Comparison of ENCODE assay signal across 16 cellular contexts in the genomic region with DNA sequence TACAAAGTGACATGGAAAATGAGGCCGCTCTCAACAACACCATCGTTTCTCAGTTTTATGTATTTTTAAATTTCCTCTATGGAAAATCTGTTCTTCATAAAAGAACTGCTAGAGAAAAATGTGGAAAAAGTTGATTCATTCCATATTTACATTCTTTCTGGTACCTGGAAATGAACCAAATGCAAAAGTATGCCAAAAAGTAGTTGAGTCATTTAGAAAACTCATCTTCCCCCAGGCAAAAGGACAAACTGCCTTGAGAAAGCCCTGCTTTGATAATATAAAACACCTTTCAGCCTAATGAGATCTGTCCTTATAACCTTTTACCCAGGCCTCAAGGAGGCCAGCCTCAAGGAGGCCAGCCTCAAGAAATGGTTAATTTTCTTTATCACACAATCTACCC.
DNase-seq lines count a peak whose midpoint lies in the region; ATAC-seq, FAIRE-seq and TF ChIP-seq lines count a peak whose summit lies in the region.
"Had no signal": no experiment of that assay in that cellular context is flagged by ENCODE, and none has a peak within 500 bp of the region (broad histone marks: within the 10 kb centered on the region; RNA-seq: fewer than 3 reads in every experiment).

No MANE protein-coding gene starts in this region.

- H3K36me3 ChIP-seq in thyroid gland, result no peaks in the 10 kb centered on the region
- H3K36me3 ChIP-seq in spleen, result no peaks in the 10 kb centered on the region
- H3K36me3 ChIP-seq: esophagus muscularis mucosa, upper lobe of right lung had no signal

- peak overlapping the region; percentile 80 for H3K27ac Mint-ChIP-seq in HFFc6
- H3K27ac Mint-ChIP-seq: nephron progenitor cell had no signal

- H3K36me3 Mint-ChIP-seq in HFFc6 (ENCODE audit: low read depth), result peaks cover 25% of the 10 kb centered on the region

- 0 out of 5 replicates have a peak, but pooled peaks of 1 of the 2 experiments have one; percentile 31 for TF ChIP-seq EP300 in A549 (IDR thresholded peaks at IDR 0.05)

- in situ Hi-C loops in astrocyte of the cerebellum (cut with HindIII; ENCODE audit: low sequenced_read_pairs), result no loop called here

- peak overlapping the region; percentile 60 to 83 for H3K27ac ChIP-seq in A549
- no peak overlapping the region for H3K27ac ChIP-seq in thyroid gland
- no peak overlapping the region for H3K27ac ChIP-seq in spleen
- H3K27ac ChIP-seq: KMS-11, upper lobe of right lung had no signal

- ATAC-seq in A549, result no peak
- ATAC-seq in GM21515 (IDR thresholded peaks at IDR 0.05; ENCODE audit: unreplicated experiment), result no peak
- ATAC-seq: upper lobe of right lung had no signal

- H3K27me3 ChIP-seq in thyroid gland, result no peaks in the 10 kb centered on the region
- H3K27me3 ChIP-seq in spleen (replicated peaks in 1 of 7), result no peaks in the 10 kb centered on the region
- H3K27me3 ChIP-seq: esophagus muscularis mucosa, upper lobe of right lung had no signal

- WGBS in A549 (ENCODE audit: missing lambda C conversion rate), result 48% methylated on average over 2 of the region's 2 CpGs
- WGBS in thyroid gland, 2 donors, result 65 to 70% methylated on average over 2 of the region's 2 CpGs
- 76 to 93% (median 85%) methylated on average over 2 of the region's 2 CpGs for WGBS in spleen, 5 donors

- FAIRE-seq in A549 (lab: Jason Lieb, UNC), result no peak
- FAIRE-seq: A204.1 had no signal

- TF ChIP-seq CTCF in A549 (IDR thresholded peaks at IDR 0.05), result no peak
- TF ChIP-seq CTCF in HFFc6 (IDR thresholded peaks at IDR 0.05), result no peak
- no peak for TF ChIP-seq CTCF in astrocyte of the cerebellum (IDR thresholded peaks at IDR 0.05; ENCODE audit: low read depth, low read length, missing control alignments)
- TF ChIP-seq CTCF in thyroid gland (IDR thresholded peaks at IDR 0.05), result no peak
- no peak for TF ChIP-seq CTCF in spleen (IDR thresholded peaks at IDR 0.05 in 8 of 11, conservative IDR thresholded peaks at IDR 0.05 in 3 of 11)

- peak overlapping the region; percentile 56 for H3K4me2 ChIP-seq in A549
- H3K4me2 ChIP-seq: KMS-11 had no signal

- no peaks in the 10 kb centered on the region for H3K9me3 ChIP-seq in A549
- H3K9me3 ChIP-seq in thyroid gland, result no peaks in the 10 kb centered on the region
- no peaks in the 10 kb centered on the region for H3K9me3 ChIP-seq in spleen
- H3K9me3 ChIP-seq: esophagus muscularis mucosa, upper lobe of right lung had no signal

- CTCF ChIA-PET in A549 (lab: Yijun Ruan, JAX), result interaction anchor here (1.0 to 1.2 kb wide), 2 partner anchors 10 to 169 kb away, joined by 3 read pairs; no protein-coding TSS in a partner anchor

- TF ChIP-seq RAD21 in A549 (conservative IDR thresholded peaks at IDR 0.05 in 1 of 2, IDR thresholded peaks at IDR 0.05 in 1 of 2), result no peak

- H3K4me1 ChIP-seq in A549 (peaks cover 33% of the 10 kb centered on the region), thyroid gland (peaks cover 0 to 5% of the 10 kb centered on the region in 2 donors), spleen (no peaks in the 10 kb centered on the region)

- no peaks in the 10 kb centered on the region; the same call in 1 of the 2 replicates for H3K27me3 Mint-ChIP-seq in HFFc6 (ENCODE audit: insufficient read depth)

- peak overlapping the region; percentile 53 for H3K4me3 Mint-ChIP-seq in HFFc6
- H3K4me3 Mint-ChIP-seq: nephron progenitor cell had no signal

- POLR2A ChIA-PET in A549 (lab: Yijun Ruan, JAX), result no interaction called here

- no peak overlapping the region for H3K4me3 ChIP-seq in A549
- no peak overlapping the region for H3K4me3 ChIP-seq in astrocyte of the cerebellum (ENCODE audit: low read depth, low read length)
- H3K4me3 ChIP-seq in thyroid gland (replicated peaks in 1 of 3), result no peak overlapping the region
- no peak overlapping the region for H3K4me3 ChIP-seq in spleen
- H3K4me3 ChIP-seq: esophagus muscularis mucosa, upper lobe of right lung had no signal

- TF ChIP-seq POLR2A in A549 (IDR thresholded peaks at IDR 0.05; ENCODE audit: low read length) (no peak), thyroid gland (IDR thresholded peaks at IDR 0.05) (no peak), spleen (IDR thresholded peaks at IDR 0.05) (no peak)

- DNase-seq in A549 (ENCODE audit: low read depth in 1 of 2, low spot score in 1 of 2) (peak in 1 of 2 experiments; percentile 9), HFFc6 (peak; percentile 88), astrocyte of the cerebellum (ENCODE audit: low read depth) (peak; percentile 86), iris pigment epithelial cell (ENCODE audit: low read depth) (peak; percentile 74), thyroid gland (no peak), spleen (no peak), NCI-H2029 treated with DMSO at 0.1 percent for 48 hours (lab: John Stamatoyannopoulos, UW) (no peak)
- DNase-seq: islet precursor cell; NCI-H2029; nephron progenitor cell; NK-92 treated with Interleukin-12 subunit alpha and Interleukin-12 subunit beta, amount 100 ng/mL, for 24 hours; upper lobe of right lung had no signal

- H3K9me3 Mint-ChIP-seq in HFFc6, result peaks cover 6% of the 10 kb centered on the region; the same call in 1 of the 2 replicates
- H3K9me3 Mint-ChIP-seq: nephron progenitor cell had no signal

- intact Hi-C loops in thyroid gland (cut with DNase I) (no loop called here), spleen (cut with DNase I; ENCODE audit: low total_unique reads) (no loop called here)

- H3K4me1 Mint-ChIP-seq in HFFc6 (ENCODE audit: low read depth), result peaks cover 77% of the 10 kb centered on the region

TF ChIP-seq in A549, 52 proteins besides CTCF, POLR2A, EP300 and RAD21:
- TF ChIP-seq JUNB (IDR thresholded peaks at IDR 0.05) (peak; percentile 89), GATA3 (IDR thresholded peaks at IDR 0.05; ENCODE audit: borderline replicate concordance) (peak; percentile 51; the same call in 1 of the 2 replicates), TFCP2L1 (CRISPR knock-in tag; IDR thresholded peaks at IDR 0.05) (no peak), FOSL2 (IDR thresholded peaks at IDR 0.05) (peak; percentile 82), FOSL2 (CRISPR knock-in tag; IDR thresholded peaks at IDR 0.05) (peak; percentile 4; the same call in 1 of the 2 replicates), JUN (IDR thresholded peaks at IDR 0.05) (peak in 1 of 2 experiments; percentile 44; a peak in 1 of 5 replicates)

Comparison
In these comparisons a context has a peak if more than half of its experiments do, and no peak if none do; other contexts are left out.
1. DNase-seq: peak in HFFc6 (single experiment), astrocyte of the cerebellum (single experiment) and iris pigment epithelial cell (single experiment); none in thyroid gland (0 of 2), spleen (single experiment) and NCI-H2029 treated with DMSO at 0.1 percent for 48 hours (single experiment).
2. H3K27ac ChIP-seq: peak in A549 (2 of 2); none in thyroid gland (0 of 3) and spleen (0 of 8).